10 cellular contexts compared by ENCODE assay signal in the genomic region with DNA sequence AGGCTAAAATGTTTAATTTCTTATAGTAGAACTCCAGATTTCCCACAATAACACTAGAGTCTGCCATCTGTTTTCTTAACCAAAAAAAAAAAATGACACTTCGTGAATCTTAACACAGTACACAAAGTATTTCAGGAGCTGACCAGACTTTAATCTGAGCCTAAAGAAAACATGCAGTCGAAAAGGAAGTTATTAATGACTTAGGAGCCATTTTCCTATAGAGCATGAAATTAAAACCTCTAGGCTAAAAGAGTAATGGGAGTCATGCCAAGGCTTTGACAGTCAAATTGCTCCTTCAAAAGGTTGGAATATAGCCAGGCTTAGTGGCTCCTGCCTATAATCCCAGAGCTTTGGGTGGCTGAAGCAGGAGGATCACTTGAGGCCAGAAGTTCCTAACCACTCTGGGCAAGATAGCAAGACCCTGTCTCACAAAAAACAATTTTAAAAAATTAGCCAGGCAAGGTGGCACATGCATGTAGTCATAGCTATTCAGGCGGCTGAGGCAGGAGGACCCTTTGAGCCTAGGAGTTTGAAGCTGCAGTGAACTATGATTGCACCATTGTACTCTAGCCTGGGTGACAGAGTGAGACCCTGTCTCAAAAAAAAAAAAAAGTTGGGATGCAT. TPM values are rescaled to one million over a fixed set of nuclear protein-coding genes. Genes with fewer than 3 reads are reported as not detected.
DNase-seq lines count a peak whose midpoint lies in the region; ATAC-seq, FAIRE-seq and TF ChIP-seq lines count a peak whose summit lies in the region.
"Had no signal": no experiment of that assay in that cellular context is flagged by ENCODE, and none has a peak within 500 bp of the region (broad histone marks: within the 10 kb centered on the region; RNA-seq: fewer than 3 reads in every experiment).

No MANE protein-coding gene starts in this region.

- H3K4me1 Mint-ChIP-seq in CD14-positive monocyte: peaks cover 39% of the 10 kb centered on the region

- no peak for FAIRE-seq in kidney (lab: Jason Lieb, UNC)

- H3K4me3 ChIP-seq in kidney (ENCODE audit: low read length in 2 of 2) (peak overlapping the region; percentile 25 to 42), MG63 (no peak overlapping the region)
- H3K4me3 ChIP-seq: prostate gland had no signal

- DNase-seq in CD14-positive monocyte (ENCODE audit: low spot score): no peak
- peak; percentile 90 for DNase-seq in NCI-H1092 treated with DMSO at 0.1 percent for 48 hours (lab: John Stamatoyannopoulos, UW)
- no peak for DNase-seq in kidney
- DNase-seq in MG63: no peak
- DNase-seq in epidermal melanocyte (ENCODE audit: insufficient read length, low spot score): no peak
- DNase-seq: activated T-cell treated with anti-CD3 and anti-CD28 coated beads, Interleukin-2, amount 50 U/mL, for 72 hours had no signal

- TF ChIP-seq CTCF in CD14-positive monocyte (IDR thresholded peaks at IDR 0.05): no peak
- TF ChIP-seq CTCF in kidney (IDR thresholded peaks at IDR 0.05; ENCODE audit: borderline replicate concordance, extremely low read depth, insufficient read depth): no peak

- no peaks in the 10 kb centered on the region for H3K36me3 ChIP-seq in kidney (ENCODE audit: control insufficient read depth in 1 of 2, insufficient read depth in 2 of 2, low read length in 2 of 2)
- H3K36me3 ChIP-seq in MG63: no peaks in the 10 kb centered on the region
- H3K36me3 ChIP-seq: prostate gland had no signal

- ATAC-seq in SK-N-SH treated with all-trans-retinoic acid at 6 μM for 48 hours (peak; percentile 59), GM18868 (IDR thresholded peaks at IDR 0.05; ENCODE audit: unreplicated experiment) (no peak), GM21825 (IDR thresholded peaks at IDR 0.05; ENCODE audit: unreplicated experiment) (no peak)
- ATAC-seq: activated T-cell treated with anti-CD3 and anti-CD28 coated beads, Interleukin-2, amount 50 U/mL, for 72 hours had no signal

- no peaks in the 10 kb centered on the region for H3K4me1 ChIP-seq in kidney (ENCODE audit: control insufficient read depth in 1 of 2, insufficient read depth in 1 of 2, low read depth in 1 of 2, low read length in 2 of 2)
- H3K4me1 ChIP-seq: prostate gland had no signal

- H3K4me3 Mint-ChIP-seq in CD14-positive monocyte: peak overlapping the region; percentile 63 to 67
- H3K4me3 Mint-ChIP-seq: activated T-cell treated with anti-CD3 and anti-CD28 coated beads, Interleukin-2, amount 50 U/mL, for 72 hours had no signal

- H3K9me3 Mint-ChIP-seq in CD14-positive monocyte: peaks cover 0 to 13% (median 5%) of the 10 kb centered on the region in 7 donors

- H3K27me3 Mint-ChIP-seq in CD14-positive monocyte (ENCODE audit: low read depth in 3 of 3): no peaks in the 10 kb centered on the region

- H3K9me3 ChIP-seq in kidney (ENCODE audit: control insufficient read depth in 1 of 2, low read length in 2 of 2): no peaks in the 10 kb centered on the region
- H3K9me3 ChIP-seq in MG63: no peaks in the 10 kb centered on the region
- H3K9me3 ChIP-seq: prostate gland had no signal

- H3K27me3 ChIP-seq in MG63: no peaks in the 10 kb centered on the region

- intact Hi-C loops in CD14-positive monocyte (cut with micrococcal nuclease) (no loop called here), kidney (cut with DNase I) (no loop called here)

- peaks cover 18 to 29% of the 10 kb centered on the region in 2 donors for H3K36me3 Mint-ChIP-seq in CD14-positive monocyte

- H3K27ac ChIP-seq in kidney (ENCODE audit: low read depth in 2 of 2, low read length in 2 of 2): peak overlapping the region in 1 of 2 donors; percentile 48
- H3K27ac ChIP-seq: prostate gland had no signal

- no peak overlapping the region for H3K9ac ChIP-seq in kidney (ENCODE audit: low read length in 2 of 2)

- peak overlapping the region in 5 of 7 donors; percentile 19 to 87 (median 54) for H3K27ac Mint-ChIP-seq in CD14-positive monocyte
- H3K27ac Mint-ChIP-seq: activated T-cell treated with anti-CD3 and anti-CD28 coated beads, Interleukin-2, amount 50 U/mL, for 72 hours had no signal

TF ChIP-seq in SK-N-SH treated with all-trans-retinoic acid at 6 μM for 48 hours, 23 proteins besides CTCF, POLR2A, EP300 and RAD21:
- TF ChIP-seq ZNF8 (CRISPR knock-in tag; IDR thresholded peaks at IDR 0.05): no peak
- TF ChIP-seq ESRRG (CRISPR knock-in tag; IDR thresholded peaks at IDR 0.05): no peak
- TF ChIP-seq, protein P1, sequence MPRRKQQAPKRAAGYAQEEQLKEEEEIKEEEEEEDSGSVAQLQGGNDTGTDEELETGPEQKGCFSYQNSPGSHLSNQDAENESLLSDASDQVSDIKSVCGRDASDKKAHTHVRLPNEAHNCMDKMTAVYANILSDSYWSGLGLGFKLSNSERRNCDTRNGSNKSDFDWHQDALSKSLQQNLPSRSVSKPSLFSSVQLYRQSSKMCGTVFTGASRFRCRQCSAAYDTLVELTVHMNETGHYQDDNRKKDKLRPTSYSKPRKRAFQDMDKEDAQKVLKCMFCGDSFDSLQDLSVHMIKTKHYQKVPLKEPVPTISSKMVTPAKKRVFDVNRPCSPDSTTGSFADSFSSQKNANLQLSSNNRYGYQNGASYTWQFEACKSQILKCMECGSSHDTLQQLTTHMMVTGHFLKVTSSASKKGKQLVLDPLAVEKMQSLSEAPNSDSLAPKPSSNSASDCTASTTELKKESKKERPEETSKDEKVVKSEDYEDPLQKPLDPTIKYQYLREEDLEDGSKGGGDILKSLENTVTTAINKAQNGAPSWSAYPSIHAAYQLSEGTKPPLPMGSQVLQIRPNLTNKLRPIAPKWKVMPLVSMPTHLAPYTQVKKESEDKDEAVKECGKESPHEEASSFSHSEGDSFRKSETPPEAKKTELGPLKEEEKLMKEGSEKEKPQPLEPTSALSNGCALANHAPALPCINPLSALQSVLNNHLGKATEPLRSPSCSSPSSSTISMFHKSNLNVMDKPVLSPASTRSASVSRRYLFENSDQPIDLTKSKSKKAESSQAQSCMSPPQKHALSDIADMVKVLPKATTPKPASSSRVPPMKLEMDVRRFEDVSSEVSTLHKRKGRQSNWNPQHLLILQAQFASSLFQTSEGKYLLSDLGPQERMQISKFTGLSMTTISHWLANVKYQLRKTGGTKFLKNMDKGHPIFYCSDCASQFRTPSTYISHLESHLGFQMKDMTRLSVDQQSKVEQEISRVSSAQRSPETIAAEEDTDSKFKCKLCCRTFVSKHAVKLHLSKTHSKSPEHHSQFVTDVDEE (CRISPR knock-in tag; IDR thresholded peaks at IDR 0.05): no peak
- no peak for TF ChIP-seq ARNTL (CRISPR knock-in tag; IDR thresholded peaks at IDR 0.05; ENCODE audit: borderline replicate concordance, low read depth)
- no peak for TF ChIP-seq CSDC2 (CRISPR knock-in tag; IDR thresholded peaks at IDR 0.05)
- no peak for TF ChIP-seq ZNF565 (CRISPR knock-in tag; conservative IDR thresholded peaks at IDR 0.05; ENCODE audit: low read depth)
- TF ChIP-seq ISL1 (CRISPR knock-in tag; IDR thresholded peaks at IDR 0.05): no peak
- no peak for TF ChIP-seq RARB (CRISPR knock-in tag; IDR thresholded peaks at IDR 0.05)
- no peak for TF ChIP-seq ZC3H10 (CRISPR knock-in tag; IDR thresholded peaks at IDR 0.05)
- no peak for TF ChIP-seq BACH2 (CRISPR knock-in tag; IDR thresholded peaks at IDR 0.05; ENCODE audit: borderline replicate concordance)
- no peak for TF ChIP-seq ZFP3 (CRISPR knock-in tag; IDR thresholded peaks at IDR 0.05)
- no peak for TF ChIP-seq POU6F1 (CRISPR knock-in tag; IDR thresholded peaks at IDR 0.05; ENCODE audit: borderline replicate concordance, low read depth)
- no peak for TF ChIP-seq PPARA (CRISPR knock-in tag; IDR thresholded peaks at IDR 0.05; ENCODE audit: borderline replicate concordance)
- TF ChIP-seq, protein P2, sequence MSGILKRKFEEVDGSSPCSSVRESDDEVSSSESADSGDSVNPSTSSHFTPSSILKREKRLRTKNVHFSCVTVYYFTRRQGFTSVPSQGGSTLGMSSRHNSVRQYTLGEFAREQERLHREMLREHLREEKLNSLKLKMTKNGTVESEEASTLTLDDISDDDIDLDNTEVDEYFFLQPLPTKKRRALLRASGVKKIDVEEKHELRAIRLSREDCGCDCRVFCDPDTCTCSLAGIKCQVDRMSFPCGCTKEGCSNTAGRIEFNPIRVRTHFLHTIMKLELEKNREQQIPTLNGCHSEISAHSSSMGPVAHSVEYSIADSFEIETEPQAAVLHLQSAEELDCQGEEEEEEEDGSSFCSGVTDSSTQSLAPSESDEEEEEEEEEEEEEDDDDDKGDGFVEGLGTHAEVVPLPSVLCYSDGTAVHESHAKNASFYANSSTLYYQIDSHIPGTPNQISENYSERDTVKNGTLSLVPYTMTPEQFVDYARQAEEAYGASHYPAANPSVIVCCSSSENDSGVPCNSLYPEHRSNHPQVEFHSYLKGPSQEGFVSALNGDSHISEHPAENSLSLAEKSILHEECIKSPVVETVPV (CRISPR knock-in tag; IDR thresholded peaks at IDR 0.05): no peak
- TF ChIP-seq OSR1 (CRISPR knock-in tag; IDR thresholded peaks at IDR 0.05): no peak

RNA-seq across cellular contexts. Expression of gene MICU1, which starts 13.6 kb away (rescaled TPM):
- 10 to 100 TPM; 51.7 to 76.4 TPM for polyA plus RNA-seq in CD14-positive monocyte
- 46.3 TPM for total RNA-seq in kidney
- 89.9 TPM for polyA plus RNA-seq in kidney (ENCODE audit: insufficient read depth, low read depth, low replicate concordance)
- 35.1 and 49.8 TPM in 2 replicates for total RNA-seq in MG63 (2014; rRNA removed; shearing (Covaris generic); ENCODE audit: low replicate concordance)
